Comparison of ENCODE assay signal across 23 cellular contexts in genomic region chr4:10715696-10716095, GRCh38. TPM values are rescaled to one million over a fixed set of nuclear protein-coding genes. Genes with fewer than 3 reads are reported as not detected.
DNase-seq lines count a peak whose midpoint lies in the region; ATAC-seq and TF ChIP-seq lines count a peak whose summit lies in the region.
"Had no signal": no experiment of that assay in that cellular context is flagged by ENCODE, and none has a peak within 500 bp of the region (broad histone marks: within the 10 kb centered on the region; RNA-seq: fewer than 3 reads in every experiment).

No MANE protein-coding gene starts in this region.

- H3K79me2 ChIP-seq in neural progenitor cell (ENCODE audit: low read depth), result no peaks in the 10 kb centered on the region

- no peak overlapping the region for H2AFZ ChIP-seq in neural progenitor cell (replicated peaks)

- peaks cover 3% of the 10 kb centered on the region for H3K36me3 Mint-ChIP-seq in neural progenitor cell

- H3K4me1 Mint-ChIP-seq in neural progenitor cell, result no peaks in the 10 kb centered on the region

- no peaks in the 10 kb centered on the region for H3K27me3 Mint-ChIP-seq in neural progenitor cell (ENCODE audit: insufficient read depth, low read depth)

- H3K4me3 Mint-ChIP-seq in neural progenitor cell, result no peak overlapping the region

- H3K4me3 ChIP-seq in neural progenitor cell, result no peak overlapping the region
- H3K4me3 ChIP-seq: gastroesophageal sphincter, mucosa of descending colon, uterus had no signal

- no peaks in the 10 kb centered on the region for H3F3A ChIP-seq in neural progenitor cell (ENCODE audit: low read depth)

- no peaks in the 10 kb centered on the region for H3K9me3 ChIP-seq in neural progenitor cell (ENCODE audit: low read depth)
- H3K9me3 ChIP-seq: BE2C, uterus had no signal

- no peaks in the 10 kb centered on the region for H4K20me1 ChIP-seq in neural progenitor cell (ENCODE audit: low read depth)

- no peak overlapping the region for H3K27ac Mint-ChIP-seq in neural progenitor cell

- peaks cover 4% of the 10 kb centered on the region for H3K4me1 ChIP-seq in neural progenitor cell
- H3K4me1 ChIP-seq: BE2C, gastroesophageal sphincter, uterus had no signal

- no peak overlapping the region for H3K27ac ChIP-seq in neural progenitor cell
- H3K27ac ChIP-seq: gastroesophageal sphincter, uterus had no signal

- ATAC-seq in HG02759 (IDR thresholded peaks at IDR 0.05; ENCODE audit: unreplicated experiment), result no peak
- no peak for ATAC-seq in activated CD4-positive, CD25-positive, alpha-beta regulatory T cell treated with anti-CD3 and anti-CD28 coated beads, Interleukin-2, amount 50 U/mL, for 24 hours
- ATAC-seq: gastroesophageal sphincter, HCT116, left lobe of liver had no signal

- H3K27me3 ChIP-seq in neural progenitor cell, result no peaks in the 10 kb centered on the region
- H3K27me3 ChIP-seq: BE2C, gastroesophageal sphincter, uterus had no signal

- no peak for TF ChIP-seq CTCF in neural progenitor cell (IDR thresholded peaks at IDR 0.05)

- no peaks in the 10 kb centered on the region for H3K36me3 ChIP-seq in neural progenitor cell
- H3K36me3 ChIP-seq: BE2C, gastroesophageal sphincter, uterus had no signal

- H3K4me2 ChIP-seq in neural progenitor cell, result no peak overlapping the region

- DNase-seq in NCI-H748 (lab: John Stamatoyannopoulos, UW; ENCODE audit: unreplicated experiment) (peak; percentile 38), NCI-H748 treated with DMSO at 0.1 percent for 48 hours (lab: John Stamatoyannopoulos, UW) (no peak), amniotic epithelial cell (ENCODE audit: low read depth) (peak; percentile 46), fibroblast of peridontal ligament (ENCODE audit: extremely low read depth) (peak; percentile 50), neural progenitor cell (ENCODE audit: low spot score) (peak; percentile 11)
- DNase-seq in activated CD4-positive, alpha-beta T cell treated with anti-CD3 and anti-CD28 coated beads, Interleukin-2, amount 50 U/mL, for 4 hours, result no peak
- DNase-seq: 8988T; activated CD4-positive, alpha-beta T cell treated with anti-CD3 and anti-CD28 coated beads, Interleukin-2, amount 50 U/mL, for 1 hour; activated T-cell treated with anti-CD3 and anti-CD28 coated beads for 4 hours; anterior cingulate cortex; BE2C; NCI-H1694; NCI-H226; stimulated activated CD8-positive, alpha-beta memory T cell treated with anti-CD3 and anti-CD28 coated beads, Interleukin-4, amount 100 ng/mL, for 48 hours; SW 1271; uterus had no signal

- H3K9me3 Mint-ChIP-seq in neural progenitor cell, result peaks cover 8% of the 10 kb centered on the region

- H3K9ac ChIP-seq in neural progenitor cell, result no peak overlapping the region

RNA-seq across cellular contexts. Expression of gene CLNK, which starts 31.1 kb away (rescaled TPM):
- not detected in 2 replicates for total RNA-seq in neural progenitor cell (ENCODE audit: low replicate concordance)
- total RNA-seq: chondrocyte, left lobe of liver, uterus had no signal

Comparison
In these comparisons a context has a peak if more than half of its experiments do, and no peak if none do; other contexts are left out.
1. DNase-seq: peak in NCI-H748 (single experiment), amniotic epithelial cell (single experiment), fibroblast of peridontal ligament (single experiment) and neural progenitor cell (single experiment); none in NCI-H748 treated with DMSO at 0.1 percent for 48 hours (single experiment) and activated CD4-positive, alpha-beta T cell treated with anti-CD3 and anti-CD28 coated beads, Interleukin-2, amount 50 U/mL, for 4 hours (0 of 2).